In genomic region chr21:46605759-46606426, GRCh38 we compare ENCODE assay signal across 8 cellular contexts. TPM values are rescaled to one million over a fixed set of nuclear protein-coding genes. Genes with fewer than 3 reads are reported as not detected.
DNase-seq lines count a peak whose midpoint lies in the region; ATAC-seq lines count a peak whose summit lies in the region.

No MANE protein-coding gene starts in this region.

- no peaks in the 10 kb centered on the region for H3K79me1 ChIP-seq in mesendoderm (ENCODE audit: low read length)

- no peak overlapping the region for H4K8ac ChIP-seq in mesendoderm (ENCODE audit: low read depth, low read length)

- no peaks in the 10 kb centered on the region for H3K4me1 ChIP-seq in mesendoderm (ENCODE audit: control insufficient read depth, low read depth, low read length)

- H3K9ac ChIP-seq in mesendoderm (ENCODE audit: low read length): no peak overlapping the region

- H3K4ac ChIP-seq in mesendoderm (ENCODE audit: low read depth, low read length): no peak overlapping the region

- H3K27ac ChIP-seq in KOPT-K1 (ENCODE audit: low read depth, low read length, poor library complexity, severe bottlenecking) (peak overlapping the region; percentile 57), mesendoderm (ENCODE audit: low read depth, low read length) (no peak overlapping the region)

- H3K9me3 Mint-ChIP-seq in activated T-helper 1 cell treated with anti-CD3 and anti-CD28 coated beads, Interleukin-12 subunit alpha, Interleukin-12 subunit beta, Interleukin-2, Interleukin-4 antibody, amounts not matched to agents 30 ng/mL and 10 ng/mL and 1 ng/mL, durations not matched to agents 14 hours and 24 hours and 36 hours: no peaks in the 10 kb centered on the region
- H3K9me3 Mint-ChIP-seq in naive B cell: peaks cover 0 to 10% (median 3%) of the 10 kb centered on the region in 7 donors

- H4K5ac ChIP-seq in mesendoderm (ENCODE audit: low read length): no peak overlapping the region

- H3K9me3 ChIP-seq in KOPT-K1 (ENCODE audit: insufficient read depth, low read length, poor library complexity, severe bottlenecking): no peaks in the 10 kb centered on the region

- H2BK120ac ChIP-seq in mesendoderm (ENCODE audit: low read depth, low read length): no peak overlapping the region

- peaks cover 27% of the 10 kb centered on the region for H3K4me1 Mint-ChIP-seq in activated T-helper 1 cell treated with anti-CD3 and anti-CD28 coated beads, Interleukin-12 subunit alpha, Interleukin-12 subunit beta, Interleukin-2, Interleukin-4 antibody, amounts not matched to agents 30 ng/mL and 10 ng/mL and 1 ng/mL, durations not matched to agents 14 hours and 24 hours and 36 hours (ENCODE audit: low read depth)
- peaks cover 10 to 15% (median 14%) of the 10 kb centered on the region in 3 donors for H3K4me1 Mint-ChIP-seq in naive B cell

- no peaks in the 10 kb centered on the region for H3K27me3 Mint-ChIP-seq in activated T-helper 1 cell treated with anti-CD3 and anti-CD28 coated beads, Interleukin-12 subunit alpha, Interleukin-12 subunit beta, Interleukin-2, Interleukin-4 antibody, amounts not matched to agents 30 ng/mL and 10 ng/mL and 1 ng/mL, durations not matched to agents 14 hours and 24 hours and 36 hours (ENCODE audit: insufficient read depth)
- H3K27me3 Mint-ChIP-seq in naive B cell: peaks cover 0 to 10% (median 0%) of the 10 kb centered on the region in 3 donors

- no peak overlapping the region for H2BK5ac ChIP-seq in mesendoderm (ENCODE audit: low read length)

- H3K27ac Mint-ChIP-seq in activated T-helper 1 cell treated with anti-CD3 and anti-CD28 coated beads, Interleukin-12 subunit alpha, Interleukin-12 subunit beta, Interleukin-2, Interleukin-4 antibody, amounts not matched to agents 30 ng/mL and 10 ng/mL and 1 ng/mL, durations not matched to agents 14 hours and 24 hours and 36 hours: no peak overlapping the region
- peak overlapping the region in 3 of 6 donors; percentile 24 to 65 (median 54) for H3K27ac Mint-ChIP-seq in naive B cell

- H3K36me3 Mint-ChIP-seq in activated T-helper 1 cell treated with anti-CD3 and anti-CD28 coated beads, Interleukin-12 subunit alpha, Interleukin-12 subunit beta, Interleukin-2, Interleukin-4 antibody, amounts not matched to agents 30 ng/mL and 10 ng/mL and 1 ng/mL, durations not matched to agents 14 hours and 24 hours and 36 hours (ENCODE audit: low read depth): no peaks in the 10 kb centered on the region
- peaks cover 3 to 14% of the 10 kb centered on the region in 2 donors for H3K36me3 Mint-ChIP-seq in naive B cell

- H3K79me2 ChIP-seq in mesendoderm (ENCODE audit: control insufficient read depth, insufficient read depth, low read length): no peaks in the 10 kb centered on the region

- H3K4me3 ChIP-seq in mesendoderm (ENCODE audit: low read length): no peak overlapping the region

- H3K36me3 ChIP-seq in KOPT-K1 (ENCODE audit: insufficient read depth, low read length) (no peaks in the 10 kb centered on the region), mesendoderm (ENCODE audit: control insufficient read depth, insufficient read depth, low read length) (no peaks in the 10 kb centered on the region)

- H3K18ac ChIP-seq in mesendoderm (ENCODE audit: low read length): no peak overlapping the region

- WGBS in mesendoderm (ENCODE audit: extremely low coverage, insufficient coverage, low lambda C conversion rate): no CpG with 5 or more reads among the region's 15 CpGs

- H3K4me3 Mint-ChIP-seq in activated T-helper 1 cell treated with anti-CD3 and anti-CD28 coated beads, Interleukin-12 subunit alpha, Interleukin-12 subunit beta, Interleukin-2, Interleukin-4 antibody, amounts not matched to agents 30 ng/mL and 10 ng/mL and 1 ng/mL, durations not matched to agents 14 hours and 24 hours and 36 hours: no peak overlapping the region
- peak overlapping the region in 1 of 8 donors; percentile 74 for H3K4me3 Mint-ChIP-seq in naive B cell

- H3K23ac ChIP-seq in mesendoderm (ENCODE audit: low read length): no peak overlapping the region

- no peak overlapping the region for H3K56ac ChIP-seq in mesendoderm (ENCODE audit: low read length)

- H3K27me3 ChIP-seq in mesendoderm (ENCODE audit: insufficient read depth, low read length, poor library complexity): no peaks in the 10 kb centered on the region

- no peak overlapping the region for H3K4me2 ChIP-seq in mesendoderm (ENCODE audit: low read length)

- ATAC-seq in naive B cell (ENCODE audit: low read depth in 2 of 2): peak; percentile 97 to 100

- in situ Hi-C loops in ACHN (cut with HindIII; ENCODE audit: low pct_ligation_motif_present, low pct_unique_long_range_greater_than_20kb, low sequenced_read_pairs): no loop called here

- DNase-seq in GF-D8 (lab: John Stamatoyannopoulos, UW) (peak; percentile 87), naive B cell (peak; percentile 21), ACHN (no peak), LoVo (ENCODE audit: low spot score) (no peak), mesendoderm (no peak), dedifferentiated amniotic fluid mesenchymal stem cell (ENCODE audit: extremely low spot score) (no peak)
- DNase-seq in activated T-helper 1 cell treated with anti-CD3 and anti-CD28 coated beads, Interleukin-12 subunit alpha, Interleukin-12 subunit beta, Interleukin-2, Interleukin-4 antibody, amounts not matched to agents 30 ng/mL and 10 ng/mL and 1 ng/mL, durations not matched to agents 14 hours and 24 hours and 36 hours (ENCODE audit: low spot score): peak; percentile 37

- no peak overlapping the region for H2AK5ac ChIP-seq in mesendoderm (ENCODE audit: low read length)

- intact Hi-C loops in activated T-helper 1 cell treated with anti-CD3 and anti-CD28 coated beads, Interleukin-12 subunit alpha, Interleukin-12 subunit beta, Interleukin-2, Interleukin-4 antibody, amounts not matched to agents 30 ng/mL and 10 ng/mL and 1 ng/mL, durations not matched to agents 14 hours and 24 hours and 36 hours (cut with micrococcal nuclease): no loop called here

- no peak overlapping the region for H2BK15ac ChIP-seq in mesendoderm (replicated peaks; ENCODE audit: low read depth)

RNA-seq across cellular contexts. Expression of gene S100B, which starts 1.0 kb away (rescaled TPM):
- total RNA-seq in activated T-helper 1 cell treated with anti-CD3 and anti-CD28 coated beads, Interleukin-12 subunit alpha, Interleukin-12 subunit beta, Interleukin-2, Interleukin-4 antibody, amounts not matched to agents 30 ng/mL and 10 ng/mL and 1 ng/mL, durations not matched to agents 14 hours and 24 hours and 36 hours: not detected in 2 replicates
- polyA plus RNA-seq in naive B cell (ENCODE audit: low read depth in 6 of 6): under 1 TPM in 3 of 6 donors, not detected in 3; 0.34 to 0.45 (median 0.36) TPM
- polyA plus RNA-seq in mesendoderm (2013, experiment 1 of 2): 0.35 TPM
- 0.18 TPM for polyA plus RNA-seq in mesendoderm (2013, experiment 2 of 2)

RNA-seq across cellular contexts. Expression of gene PRMT2, which starts 29.6 kb away (rescaled TPM):
- 55.7 and 58.7 TPM in 2 replicates for total RNA-seq in activated T-helper 1 cell treated with anti-CD3 and anti-CD28 coated beads, Interleukin-12 subunit alpha, Interleukin-12 subunit beta, Interleukin-2, Interleukin-4 antibody, amounts not matched to agents 30 ng/mL and 10 ng/mL and 1 ng/mL, durations not matched to agents 14 hours and 24 hours and 36 hours
- 100 to 1,000 TPM; 101 to 156 (median 115) TPM for polyA plus RNA-seq in naive B cell (ENCODE audit: low read depth in 6 of 6)
- 27.8 TPM for polyA plus RNA-seq in mesendoderm (2013, experiment 1 of 2)
- polyA plus RNA-seq in mesendoderm (2013, experiment 2 of 2): 28.0 TPM

Comparison
In these comparisons a context has a peak if more than half of its experiments do, and no peak if none do; other contexts are left out.
1. DNase-seq: peak in GF-D8 (single experiment), activated T-helper 1 cell treated with anti-CD3 and anti-CD28 coated beads, Interleukin-12 subunit alpha, Interleukin-12 subunit beta, Interleukin-2, Interleukin-4 antibody, amounts not matched to agents 30 ng/mL and 10 ng/mL and 1 ng/mL, durations not matched to agents 14 hours and 24 hours and 36 hours (single experiment) and naive B cell (single experiment); none in ACHN (single experiment), LoVo (single experiment), mesendoderm (single experiment) and dedifferentiated amniotic fluid mesenchymal stem cell (single experiment).